26 cellular contexts compared by ENCODE assay signal in genomic region chr2:239177325-239177724, GRCh38.
DNase-seq lines count a peak whose midpoint lies in the region; ATAC-seq, FAIRE-seq and TF ChIP-seq lines count a peak whose summit lies in the region.
"Had no signal": no experiment of that assay in that cellular context is flagged by ENCODE, and none has a peak within 500 bp of the region (broad histone marks: within the 10 kb centered on the region; RNA-seq: fewer than 3 reads in every experiment).

No MANE protein-coding gene starts in this region.

- no peaks in the 10 kb centered on the region for H3K79me2 ChIP-seq in SK-N-SH (ENCODE audit: insufficient read depth)

- DNase-seq in activated effector memory CD4-positive, alpha-beta T cell treated with anti-CD3 and anti-CD28 coated beads, Interleukin-2, amount 50 U/mL, for 16 hours = peak; percentile 41
- no peak for DNase-seq in activated effector memory CD4-positive, alpha-beta T cell treated with Interleukin-2 at 50 U/mL for 16 hours
- DNase-seq in Peyer's patch = peak in 2 of 3 donors; percentile 11 to 22
- peak; percentile 27 for DNase-seq in kidney
- no peak for DNase-seq in SK-N-SH
- DNase-seq: Caco-2; CD8-positive, alpha-beta T cell; GM23248; H9; KBM-7; MG63; NCI-H1105 treated with DMSO at 0.1 percent for 48 hours; NCI-H146; NCI-H1930; NCI-H446; NCI-H524 treated with DMSO at 0.1 percent for 48 hours; NCI-H774; PC-3; Right ventricle myocardium superior had no signal

- H3K27me3 ChIP-seq in Peyer's patch (no peaks in the 10 kb centered on the region), rectal smooth muscle tissue (ENCODE audit: control insufficient read depth, insufficient read depth, low read length) (no peaks in the 10 kb centered on the region), SK-N-SH (ENCODE audit: insufficient read depth) (no peaks in the 10 kb centered on the region)
- H3K27me3 ChIP-seq: MG63 had no signal

- H3K9ac ChIP-seq in kidney (ENCODE audit: low read length in 2 of 2) = no peak overlapping the region
- no peak overlapping the region for H3K9ac ChIP-seq in rectal smooth muscle tissue (ENCODE audit: low read length)
- no peak overlapping the region for H3K9ac ChIP-seq in SK-N-SH
- H3K9ac ChIP-seq: GM23248 had no signal

- no peak for TF ChIP-seq RAD21 in SK-N-SH (IDR thresholded peaks at IDR 0.05; ENCODE audit: low read length)

- no peak for TF ChIP-seq CTCF in Peyer's patch (IDR thresholded peaks at IDR 0.05)
- TF ChIP-seq CTCF in kidney (IDR thresholded peaks at IDR 0.05; ENCODE audit: borderline replicate concordance, extremely low read depth, insufficient read depth) = no peak
- no peak for TF ChIP-seq CTCF in SK-N-SH (IDR thresholded peaks at IDR 0.05)

- 97% methylated on average over 11 of the region's 11 CpGs for WGBS in SK-N-SH (ENCODE audit: low lambda C conversion rate)

- TF ChIP-seq POLR2A in Peyer's patch (IDR thresholded peaks at IDR 0.05) = no peak

- no peak overlapping the region for H2AFZ ChIP-seq in SK-N-SH (ENCODE audit: low read depth)
- H2AFZ ChIP-seq: GM23248 had no signal

- H3K9me3 ChIP-seq in Peyer's patch (peaks cover 0 to 9% (median 0%) of the 10 kb centered on the region in 4 donors), kidney (ENCODE audit: control insufficient read depth in 1 of 2, low read length in 2 of 2) (peaks cover 4 to 15% of the 10 kb centered on the region in 2 donors), SK-N-SH (peaks cover 7% of the 10 kb centered on the region; the same call in 1 of the 2 replicates)
- H3K9me3 ChIP-seq: Caco-2 had no signal

- no peak overlapping the region for H3K4me2 ChIP-seq in SK-N-SH

- CTCF ChIA-PET in SK-N-SH (lab: Yijun Ruan, JAX) = interaction anchor here (1.2 kb wide), 1 partner anchor 33 kb away, joined by 3 read pairs; no protein-coding TSS in a partner anchor

- no peaks in the 10 kb centered on the region for H3K9me2 ChIP-seq in SK-N-SH

- H3K27ac ChIP-seq in Peyer's patch (no peak overlapping the region), kidney (ENCODE audit: low read depth in 2 of 2, low read length in 2 of 2) (no peak overlapping the region), rectal smooth muscle tissue (ENCODE audit: low read depth, low read length) (peak overlapping the region; percentile 64), SK-N-SH (ENCODE audit: low read depth in 2 of 2, low read length in 1 of 2) (no peak overlapping the region)
- H3K27ac ChIP-seq: 22Rv1, C4-2B, GM23248 had no signal

- no peak for TF ChIP-seq EP300 in SK-N-SH (IDR thresholded peaks at IDR 0.05; ENCODE audit: borderline replicate concordance in 1 of 2, low read depth in 1 of 2, low read length in 1 of 2)

- ATAC-seq in HG02938 (IDR thresholded peaks at IDR 0.05; ENCODE audit: unreplicated experiment) = no peak
- no peak for ATAC-seq in HG03520 (IDR thresholded peaks at IDR 0.05; ENCODE audit: unreplicated experiment)
- ATAC-seq: CD8-positive, alpha-beta T cell; GM12878; PC-3 had no signal

- H3K4me3 ChIP-seq in Peyer's patch = no peak overlapping the region
- no peak overlapping the region for H3K4me3 ChIP-seq in kidney (ENCODE audit: low read length in 2 of 2)
- no peak overlapping the region for H3K4me3 ChIP-seq in rectal smooth muscle tissue (ENCODE audit: low read length)
- H3K4me3 ChIP-seq in SK-N-SH (ENCODE audit: low read depth in 2 of 2, low read length in 1 of 2) = no peak overlapping the region
- H3K4me3 ChIP-seq: GM12878, GM23248, MG63 had no signal

- no peaks in the 10 kb centered on the region for H3K4me1 ChIP-seq in Peyer's patch
- no peaks in the 10 kb centered on the region for H3K4me1 ChIP-seq in kidney (ENCODE audit: control insufficient read depth in 1 of 2, insufficient read depth in 1 of 2, low read depth in 1 of 2, low read length in 2 of 2)
- peaks cover 11% of the 10 kb centered on the region for H3K4me1 ChIP-seq in rectal smooth muscle tissue (ENCODE audit: control insufficient read depth, insufficient read depth, low read length)
- H3K4me1 ChIP-seq in SK-N-SH (ENCODE audit: control insufficient read depth in 1 of 2, insufficient read depth in 2 of 2, low read depth in 1 of 2, low read length in 1 of 2) = peaks cover 0 to 7% of the 10 kb centered on the region in 2 experiments; a peak in 1 of 4 replicates
- H3K4me1 ChIP-seq: Caco-2 had no signal

- intact Hi-C loops in kidney (cut with DNase I) = no loop called here

- H3K36me3 ChIP-seq in Peyer's patch = peaks cover 0 to 54% (median 0%) of the 10 kb centered on the region in 3 donors
- H3K36me3 ChIP-seq in kidney (ENCODE audit: control insufficient read depth in 1 of 2, insufficient read depth in 2 of 2, low read length in 2 of 2) = peaks cover 4 to 5% of the 10 kb centered on the region in 2 donors
- H3K36me3 ChIP-seq in rectal smooth muscle tissue (ENCODE audit: control insufficient read depth, insufficient read depth, low read length) = peaks cover 9% of the 10 kb centered on the region
- H3K36me3 ChIP-seq in SK-N-SH (replicated peaks in 1 of 2; ENCODE audit: control insufficient read depth in 1 of 2, insufficient read depth in 2 of 2, low read length in 1 of 2) = peaks cover 2 to 10% of the 10 kb centered on the region in 2 experiments

- no peaks in the 10 kb centered on the region for H3F3A ChIP-seq in SK-N-SH (replicated peaks; ENCODE audit: insufficient read depth)

- POLR2A ChIA-PET in SK-N-SH (lab: Yijun Ruan, JAX) = no interaction called here

- H4K20me1 ChIP-seq in SK-N-SH (ENCODE audit: insufficient read depth) = no peaks in the 10 kb centered on the region

- no peak for FAIRE-seq in kidney (lab: Jason Lieb, UNC)
- FAIRE-seq: G401.6, GM12878 had no signal

TF ChIP-seq in SK-N-SH, 30 proteins besides CTCF, POLR2A, EP300 and RAD21:
- no peak for TF ChIP-seq JUND (IDR thresholded peaks at IDR 0.05)
- TF ChIP-seq NFIC (IDR thresholded peaks at IDR 0.05; ENCODE audit: borderline replicate concordance) = no peak
- TF ChIP-seq USF2 (IDR thresholded peaks at IDR 0.05; ENCODE audit: borderline replicate concordance, low read depth, low read length) = no peak
- TF ChIP-seq TAF1 (IDR thresholded peaks at IDR 0.05; ENCODE audit: borderline replicate concordance, low read depth, low read length) = no peak
- TF ChIP-seq GATA2 (CRISPR knock-in tag; IDR thresholded peaks at IDR 0.05) = no peak
- TF ChIP-seq RXRA (IDR thresholded peaks at IDR 0.05; ENCODE audit: borderline replicate concordance, low read depth) = no peak
- TF ChIP-seq TEAD4 (IDR thresholded peaks at IDR 0.05; ENCODE audit: borderline replicate concordance, insufficient read depth) = no peak
- no peak for TF ChIP-seq CHD2 (IDR thresholded peaks at IDR 0.05; ENCODE audit: low read length, partially characterized antibody)
- TF ChIP-seq MXI1 (IDR thresholded peaks at IDR 0.05; ENCODE audit: low read depth, low read length) = no peak
- no peak for TF ChIP-seq NRF1 (IDR thresholded peaks at IDR 0.05; ENCODE audit: low read depth, low read length)

Comparison
In these comparisons a context has a peak if more than half of its experiments do, and no peak if none do; other contexts are left out.
1. DNase-seq: peak in activated effector memory CD4-positive, alpha-beta T cell treated with anti-CD3 and anti-CD28 coated beads, Interleukin-2, amount 50 U/mL, for 16 hours (single experiment), Peyer's patch (2 of 3) and kidney (single experiment); none in activated effector memory CD4-positive, alpha-beta T cell treated with Interleukin-2 at 50 U/mL for 16 hours (single experiment) and SK-N-SH (single experiment).